In genomic region chr4:175440776-175441175, GRCh38 we compare ENCODE assay signal across 23 cellular contexts.
"Had no signal": no experiment of that assay in that cellular context is flagged by ENCODE, and none has a peak within 500 bp of the region (broad histone marks: within the 10 kb centered on the region; RNA-seq: fewer than 3 reads in every experiment).

No MANE protein-coding gene starts in this region.

- H3K27ac Mint-ChIP-seq: activated CD8-positive, alpha-beta T cell treated with anti-CD3 and anti-CD28 coated beads, Interleukin-2, amount 10 ng/mL, durations not matched to agents 7 days and 5 days; activated naive CD8-positive, alpha-beta T cell treated with anti-CD3 and anti-CD28 coated beads, Interleukin-2, amount 10 ng/mL, durations not matched to agents 7 days and 5 days had no signal

- H3K4me2 ChIP-seq: KMS-11, SK-N-SH had no signal

- H3K4me3 ChIP-seq: ascending aorta, body of pancreas, SJCRH30 had no signal

- H3K36me3 ChIP-seq: ascending aorta, SJCRH30 had no signal

- H3K27ac ChIP-seq: ascending aorta, body of pancreas, KMS-11, SJCRH30 had no signal

- H3K9me2 ChIP-seq: SK-N-SH had no signal

- H3K27me3 ChIP-seq: ascending aorta, body of pancreas, SJCRH30 had no signal

- FAIRE-seq: bronchial epithelial cell had no signal

- H3K9me3 Mint-ChIP-seq: activated naive CD8-positive, alpha-beta T cell treated with anti-CD3 and anti-CD28 coated beads, Interleukin-2, amount 10 ng/mL, durations not matched to agents 7 days and 5 days had no signal

- H3K27me3 Mint-ChIP-seq: activated naive CD8-positive, alpha-beta T cell treated with anti-CD3 and anti-CD28 coated beads, Interleukin-2, amount 10 ng/mL, durations not matched to agents 7 days and 5 days had no signal

- H3K4me3 Mint-ChIP-seq: activated CD8-positive, alpha-beta T cell treated with anti-CD3 and anti-CD28 coated beads, Interleukin-2, amount 10 ng/mL, durations not matched to agents 7 days and 5 days; activated naive CD8-positive, alpha-beta T cell treated with anti-CD3 and anti-CD28 coated beads, Interleukin-2, amount 10 ng/mL, durations not matched to agents 7 days and 5 days had no signal

- H3K4me1 Mint-ChIP-seq: activated naive CD8-positive, alpha-beta T cell treated with anti-CD3 and anti-CD28 coated beads, Interleukin-2, amount 10 ng/mL, durations not matched to agents 7 days and 5 days had no signal

- H3K9ac ChIP-seq: KMS-11, SK-N-SH had no signal

- ATAC-seq: activated CD4-positive, CD25-positive, alpha-beta regulatory T cell treated with anti-CD3 and anti-CD28 coated beads, Interleukin-2, amount 50 U/mL, for 24 hours; activated CD8-positive, alpha-beta T cell treated with anti-CD3 and anti-CD28 coated beads, Interleukin-2, amount 10 ng/mL, durations not matched to agents 7 days and 5 days; body of pancreas had no signal

- H3K9me3 ChIP-seq: ascending aorta, body of pancreas, SJCRH30, SK-N-SH had no signal

- DNase-seq: activated CD4-positive, alpha-beta T cell treated with anti-CD3 and anti-CD28 coated beads for 4 hours; activated CD8-positive, alpha-beta memory T cell treated with anti-CD3 and anti-CD28 coated beads, Interleukin-2, amount 50 U/mL, for 48 hours; activated CD8-positive, alpha-beta T cell treated with anti-CD3 and anti-CD28 coated beads, Interleukin-2, amount 10 ng/mL, durations not matched to agents 7 days and 5 days; activated naive CD4-positive, alpha-beta T cell treated with anti-CD3 and anti-CD28 coated beads, Interleukin-2, amount 50 U/mL, for 16 hours; activated naive CD8-positive, alpha-beta T cell treated with anti-CD3 and anti-CD28 coated beads, Interleukin-2, amount 10 ng/mL, durations not matched to agents 7 days and 5 days; activated T-cell treated with anti-CD3 and anti-CD28 coated beads, Interleukin-2, amount 50 U/mL, for 1 hour; amniotic stem cell; body of pancreas; central memory CD4-positive, alpha-beta T cell; MV-4-11; NCI-H1092 treated with DMSO at 0.1 percent for 48 hours; NCI-H1417 treated with DMSO at 0.1 percent for 48 hours; NCI-H1694; NCI-H2029; NCI-H2107; NCI-H510A treated with DMSO at 0.1 percent for 48 hours; SJCRH30; SK-N-SH; T-helper 1 cell had no signal

- H3K4me1 ChIP-seq: ascending aorta, body of pancreas, SJCRH30 had no signal

- H3K36me3 Mint-ChIP-seq: activated naive CD8-positive, alpha-beta T cell treated with anti-CD3 and anti-CD28 coated beads, Interleukin-2, amount 10 ng/mL, durations not matched to agents 7 days and 5 days had no signal
